Comparison of ENCODE assay signal across 1 cellular context in the genomic region with DNA sequence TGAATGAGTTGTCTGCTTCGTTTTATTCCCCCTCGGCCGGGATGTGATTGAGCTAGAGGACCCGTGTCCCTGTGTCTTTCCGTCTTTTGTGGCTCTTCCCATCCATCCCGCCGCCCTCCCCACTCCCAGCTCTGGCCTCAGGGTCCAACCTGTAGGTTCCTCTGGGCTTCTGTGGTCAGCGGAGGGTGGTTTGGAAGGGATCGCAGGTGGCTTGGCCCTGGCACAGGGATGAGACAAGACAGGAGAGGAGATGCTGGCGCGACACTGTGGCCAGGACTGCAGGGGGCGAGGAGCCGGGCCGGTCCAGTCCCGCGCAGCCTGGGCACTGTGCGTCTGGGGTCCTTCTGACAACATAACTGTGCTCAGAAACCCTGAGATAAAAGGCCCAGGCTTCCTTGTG.
TF ChIP-seq lines count a peak whose summit lies in the region.

No MANE protein-coding gene starts in this region.

TF ChIP-seq in neural cell, 6 proteins besides CTCF, POLR2A, EP300 and RAD21 (continued from another document):
- TF ChIP-seq, protein P1, sequence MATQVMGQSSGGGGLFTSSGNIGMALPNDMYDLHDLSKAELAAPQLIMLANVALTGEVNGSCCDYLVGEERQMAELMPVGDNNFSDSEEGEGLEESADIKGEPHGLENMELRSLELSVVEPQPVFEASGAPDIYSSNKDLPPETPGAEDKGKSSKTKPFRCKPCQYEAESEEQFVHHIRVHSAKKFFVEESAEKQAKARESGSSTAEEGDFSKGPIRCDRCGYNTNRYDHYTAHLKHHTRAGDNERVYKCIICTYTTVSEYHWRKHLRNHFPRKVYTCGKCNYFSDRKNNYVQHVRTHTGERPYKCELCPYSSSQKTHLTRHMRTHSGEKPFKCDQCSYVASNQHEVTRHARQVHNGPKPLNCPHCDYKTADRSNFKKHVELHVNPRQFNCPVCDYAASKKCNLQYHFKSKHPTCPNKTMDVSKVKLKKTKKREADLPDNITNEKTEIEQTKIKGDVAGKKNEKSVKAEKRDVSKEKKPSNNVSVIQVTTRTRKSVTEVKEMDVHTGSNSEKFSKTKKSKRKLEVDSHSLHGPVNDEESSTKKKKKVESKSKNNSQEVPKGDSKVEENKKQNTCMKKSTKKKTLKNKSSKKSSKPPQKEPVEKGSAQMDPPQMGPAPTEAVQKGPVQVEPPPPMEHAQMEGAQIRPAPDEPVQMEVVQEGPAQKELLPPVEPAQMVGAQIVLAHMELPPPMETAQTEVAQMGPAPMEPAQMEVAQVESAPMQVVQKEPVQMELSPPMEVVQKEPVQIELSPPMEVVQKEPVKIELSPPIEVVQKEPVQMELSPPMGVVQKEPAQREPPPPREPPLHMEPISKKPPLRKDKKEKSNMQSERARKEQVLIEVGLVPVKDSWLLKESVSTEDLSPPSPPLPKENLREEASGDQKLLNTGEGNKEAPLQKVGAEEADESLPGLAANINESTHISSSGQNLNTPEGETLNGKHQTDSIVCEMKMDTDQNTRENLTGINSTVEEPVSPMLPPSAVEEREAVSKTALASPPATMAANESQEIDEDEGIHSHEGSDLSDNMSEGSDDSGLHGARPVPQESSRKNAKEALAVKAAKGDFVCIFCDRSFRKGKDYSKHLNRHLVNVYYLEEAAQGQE (IDR thresholded peaks at IDR 0.05; ENCODE audit: borderline replicate concordance): no peak
